Comparison of ENCODE assay signal across 9 cellular contexts in the genomic region with DNA sequence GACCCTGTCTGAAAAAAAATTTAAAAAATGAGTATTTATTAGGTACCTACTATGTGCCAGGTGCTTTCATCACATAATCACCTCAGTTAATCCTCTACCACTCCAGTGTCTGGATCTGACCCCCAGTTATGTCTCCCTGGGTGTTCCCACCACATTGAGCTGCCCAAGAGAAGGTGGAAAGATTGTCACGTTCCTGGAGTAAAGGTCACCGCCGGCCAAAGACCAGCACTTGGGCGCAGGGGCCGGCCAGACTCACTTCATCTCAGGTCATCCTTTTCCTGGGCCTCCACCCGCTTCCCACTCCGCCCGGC. TPM values are rescaled to one million over a fixed set of nuclear protein-coding genes. Genes with fewer than 3 reads are reported as not detected.
DNase-seq lines count a peak whose midpoint lies in the region; ATAC-seq and TF ChIP-seq lines count a peak whose summit lies in the region.
"Had no signal": no experiment of that assay in that cellular context is flagged by ENCODE, and none has a peak within 500 bp of the region (broad histone marks: within the 10 kb centered on the region; RNA-seq: fewer than 3 reads in every experiment).

No MANE protein-coding gene starts in this region.

- peak in 1 of 2 donors; percentile 28 for ATAC-seq in left cardiac atrium
- ATAC-seq in GM21515 (IDR thresholded peaks at IDR 0.05; ENCODE audit: unreplicated experiment) = no peak

- peak; percentile 36 for DNase-seq in left cardiac atrium
- no peak for DNase-seq in skeletal muscle cell (ENCODE audit: low read depth)
- DNase-seq in NCI-H2107 treated with DMSO at 0.1 percent for 48 hours (lab: John Stamatoyannopoulos, UW; ENCODE audit: unreplicated experiment) = no peak
- no peak for DNase-seq in SHP77 (lab: John Stamatoyannopoulos, UW)
- no peak for DNase-seq in NCI-H2171 treated with DMSO at 0.1 percent for 48 hours (lab: John Stamatoyannopoulos, UW)

- intact Hi-C loops in left cardiac atrium (cut with DNase I) = no loop called here

- H3K4me3 ChIP-seq in GM12875 (ENCODE audit: low read depth, low read length) = peak overlapping the region; percentile 69
- H3K4me3 ChIP-seq in skeletal muscle cell (ENCODE audit: low read depth, low read length) = peak overlapping the region; percentile 93

- H3K27ac ChIP-seq in VCaP = peak overlapping the region; percentile 92

- no peak for TF ChIP-seq CTCF in GM12875 (IDR thresholded peaks at IDR 0.05; ENCODE audit: borderline replicate concordance, insufficient read depth, low read depth, low read length)
- no peak for TF ChIP-seq CTCF in VCaP (conservative IDR thresholded peaks at IDR 0.05)

RNA-seq across cellular contexts. Expression of a gene that starts 0.7 kb away (rescaled TPM):
- 10 to 100 TPM; 58.0 to 58.8 TPM for total RNA-seq in left cardiac atrium

RNA-seq across cellular contexts. Expression of a gene that starts 17.7 kb away (rescaled TPM):
- total RNA-seq in left cardiac atrium = 1 to 10 TPM in 1 of 2 donors, under 1 TPM in 1; 0.34 to 1.2 TPM
- total RNA-seq: dermis microvascular lymphatic vessel endothelial cell had no signal

RNA-seq across cellular contexts. Expression of a gene that starts 34.4 kb away (rescaled TPM):
- under 1 TPM in 1 of 2 donors, not detected in 1; 0.27 TPM for total RNA-seq in left cardiac atrium
- total RNA-seq: dermis microvascular lymphatic vessel endothelial cell had no signal

RNA-seq across cellular contexts. Expression of a gene that starts 41.2 kb away (rescaled TPM):
- total RNA-seq in left cardiac atrium = 10 to 100 TPM; 33.2 to 37.1 TPM
